ENCODE assay signal across 1 cellular context in the genomic region with DNA sequence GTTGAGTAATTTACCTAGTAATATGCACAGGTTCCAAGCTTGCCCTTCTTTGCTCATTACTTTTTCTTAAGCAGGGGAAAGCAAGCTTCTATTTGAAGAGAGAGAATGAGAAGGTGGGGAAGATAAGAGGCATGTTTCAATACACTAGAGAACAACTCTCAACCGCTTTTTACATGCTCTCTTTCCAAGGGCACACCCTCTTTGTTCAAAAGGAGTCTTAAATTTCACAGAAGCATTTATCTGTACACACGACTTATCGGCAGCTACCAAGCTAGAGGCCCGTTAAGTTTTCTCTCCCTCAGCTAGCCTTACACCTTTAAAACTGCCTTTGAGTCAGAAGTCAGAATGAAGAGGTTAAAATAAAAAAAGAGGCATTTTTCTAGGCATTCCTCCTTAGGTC.
TF ChIP-seq lines count a peak whose summit lies in the region.

No MANE protein-coding gene starts in this region.

TF ChIP-seq in WTC11, 78 proteins besides CTCF, POLR2A, EP300 and RAD21 (continued from another document):
- TF ChIP-seq, protein P1, sequence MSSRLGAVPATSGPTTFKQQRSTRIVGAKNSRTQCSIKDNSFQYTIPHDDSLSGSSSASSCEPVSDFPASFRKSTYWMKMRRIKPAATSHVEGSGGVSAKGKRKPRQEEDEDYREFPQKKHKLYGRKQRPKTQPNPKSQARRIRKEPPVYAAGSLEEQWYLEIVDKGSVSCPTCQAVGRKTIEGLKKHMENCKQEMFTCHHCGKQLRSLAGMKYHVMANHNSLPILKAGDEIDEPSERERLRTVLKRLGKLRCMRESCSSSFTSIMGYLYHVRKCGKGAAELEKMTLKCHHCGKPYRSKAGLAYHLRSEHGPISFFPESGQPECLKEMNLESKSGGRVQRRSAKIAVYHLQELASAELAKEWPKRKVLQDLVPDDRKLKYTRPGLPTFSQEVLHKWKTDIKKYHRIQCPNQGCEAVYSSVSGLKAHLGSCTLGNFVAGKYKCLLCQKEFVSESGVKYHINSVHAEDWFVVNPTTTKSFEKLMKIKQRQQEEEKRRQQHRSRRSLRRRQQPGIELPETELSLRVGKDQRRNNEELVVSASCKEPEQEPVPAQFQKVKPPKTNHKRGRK (CRISPR knock-in tag; IDR thresholded peaks at IDR 0.05; ENCODE audit: borderline replicate concordance), result no peak
- TF ChIP-seq, protein P2, sequence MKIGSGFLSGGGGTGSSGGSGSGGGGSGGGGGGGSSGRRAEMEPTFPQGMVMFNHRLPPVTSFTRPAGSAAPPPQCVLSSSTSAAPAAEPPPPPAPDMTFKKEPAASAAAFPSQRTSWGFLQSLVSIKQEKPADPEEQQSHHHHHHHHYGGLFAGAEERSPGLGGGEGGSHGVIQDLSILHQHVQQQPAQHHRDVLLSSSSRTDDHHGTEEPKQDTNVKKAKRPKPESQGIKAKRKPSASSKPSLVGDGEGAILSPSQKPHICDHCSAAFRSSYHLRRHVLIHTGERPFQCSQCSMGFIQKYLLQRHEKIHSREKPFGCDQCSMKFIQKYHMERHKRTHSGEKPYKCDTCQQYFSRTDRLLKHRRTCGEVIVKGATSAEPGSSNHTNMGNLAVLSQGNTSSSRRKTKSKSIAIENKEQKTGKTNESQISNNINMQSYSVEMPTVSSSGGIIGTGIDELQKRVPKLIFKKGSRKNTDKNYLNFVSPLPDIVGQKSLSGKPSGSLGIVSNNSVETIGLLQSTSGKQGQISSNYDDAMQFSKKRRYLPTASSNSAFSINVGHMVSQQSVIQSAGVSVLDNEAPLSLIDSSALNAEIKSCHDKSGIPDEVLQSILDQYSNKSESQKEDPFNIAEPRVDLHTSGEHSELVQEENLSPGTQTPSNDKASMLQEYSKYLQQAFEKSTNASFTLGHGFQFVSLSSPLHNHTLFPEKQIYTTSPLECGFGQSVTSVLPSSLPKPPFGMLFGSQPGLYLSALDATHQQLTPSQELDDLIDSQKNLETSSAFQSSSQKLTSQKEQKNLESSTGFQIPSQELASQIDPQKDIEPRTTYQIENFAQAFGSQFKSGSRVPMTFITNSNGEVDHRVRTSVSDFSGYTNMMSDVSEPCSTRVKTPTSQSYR (CRISPR knock-in tag; IDR thresholded peaks at IDR 0.05), result no peak
- TF ChIP-seq, protein P3, sequence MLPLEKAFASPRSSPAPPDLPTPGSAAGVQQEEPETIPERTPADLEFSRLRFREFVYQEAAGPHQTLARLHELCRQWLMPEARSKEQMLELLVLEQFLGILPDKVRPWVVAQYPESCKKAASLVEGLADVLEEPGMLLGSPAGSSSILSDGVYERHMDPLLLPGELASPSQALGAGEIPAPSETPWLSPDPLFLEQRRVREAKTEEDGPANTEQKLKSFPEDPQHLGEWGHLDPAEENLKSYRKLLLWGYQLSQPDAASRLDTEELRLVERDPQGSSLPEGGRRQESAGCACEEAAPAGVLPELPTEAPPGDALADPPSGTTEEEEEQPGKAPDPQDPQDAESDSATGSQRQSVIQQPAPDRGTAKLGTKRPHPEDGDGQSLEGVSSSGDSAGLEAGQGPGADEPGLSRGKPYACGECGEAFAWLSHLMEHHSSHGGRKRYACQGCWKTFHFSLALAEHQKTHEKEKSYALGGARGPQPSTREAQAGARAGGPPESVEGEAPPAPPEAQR (CRISPR knock-in tag; IDR thresholded peaks at IDR 0.05), result no peak
- no peak for TF ChIP-seq RORB (CRISPR knock-in tag; IDR thresholded peaks at IDR 0.05)
- no peak for TF ChIP-seq SOX15 (CRISPR knock-in tag; IDR thresholded peaks at IDR 0.05)
- no peak for TF ChIP-seq ZBTB21 (CRISPR knock-in tag; IDR thresholded peaks at IDR 0.05; ENCODE audit: borderline replicate concordance)
- TF ChIP-seq, protein P4, sequence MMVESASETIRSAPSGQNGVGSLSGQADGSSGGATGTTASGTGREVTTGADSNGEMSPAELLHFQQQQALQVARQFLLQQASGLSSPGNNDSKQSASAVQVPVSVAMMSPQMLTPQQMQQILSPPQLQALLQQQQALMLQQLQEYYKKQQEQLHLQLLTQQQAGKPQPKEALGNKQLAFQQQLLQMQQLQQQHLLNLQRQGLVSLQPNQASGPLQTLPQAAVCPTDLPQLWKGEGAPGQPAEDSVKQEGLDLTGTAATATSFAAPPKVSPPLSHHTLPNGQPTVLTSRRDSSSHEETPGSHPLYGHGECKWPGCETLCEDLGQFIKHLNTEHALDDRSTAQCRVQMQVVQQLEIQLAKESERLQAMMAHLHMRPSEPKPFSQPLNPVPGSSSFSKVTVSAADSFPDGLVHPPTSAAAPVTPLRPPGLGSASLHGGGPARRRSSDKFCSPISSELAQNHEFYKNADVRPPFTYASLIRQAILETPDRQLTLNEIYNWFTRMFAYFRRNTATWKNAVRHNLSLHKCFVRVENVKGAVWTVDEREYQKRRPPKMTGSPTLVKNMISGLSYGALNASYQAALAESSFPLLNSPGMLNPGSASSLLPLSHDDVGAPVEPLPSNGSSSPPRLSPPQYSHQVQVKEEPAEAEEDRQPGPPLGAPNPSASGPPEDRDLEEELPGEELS (CRISPR knock-in tag; IDR thresholded peaks at IDR 0.05), result no peak
- TF ChIP-seq ZNF232 (CRISPR knock-in tag; IDR thresholded peaks at IDR 0.05), result no peak
- no peak for TF ChIP-seq RELA (CRISPR knock-in tag; IDR thresholded peaks at IDR 0.05; ENCODE audit: borderline replicate concordance)
- TF ChIP-seq, protein P5, sequence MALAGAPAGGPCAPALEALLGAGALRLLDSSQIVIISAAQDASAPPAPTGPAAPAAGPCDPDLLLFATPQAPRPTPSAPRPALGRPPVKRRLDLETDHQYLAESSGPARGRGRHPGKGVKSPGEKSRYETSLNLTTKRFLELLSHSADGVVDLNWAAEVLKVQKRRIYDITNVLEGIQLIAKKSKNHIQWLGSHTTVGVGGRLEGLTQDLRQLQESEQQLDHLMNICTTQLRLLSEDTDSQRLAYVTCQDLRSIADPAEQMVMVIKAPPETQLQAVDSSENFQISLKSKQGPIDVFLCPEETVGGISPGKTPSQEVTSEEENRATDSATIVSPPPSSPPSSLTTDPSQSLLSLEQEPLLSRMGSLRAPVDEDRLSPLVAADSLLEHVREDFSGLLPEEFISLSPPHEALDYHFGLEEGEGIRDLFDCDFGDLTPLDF (CRISPR knock-in tag; IDR thresholded peaks at IDR 0.05), result no peak
- TF ChIP-seq, protein P6, sequence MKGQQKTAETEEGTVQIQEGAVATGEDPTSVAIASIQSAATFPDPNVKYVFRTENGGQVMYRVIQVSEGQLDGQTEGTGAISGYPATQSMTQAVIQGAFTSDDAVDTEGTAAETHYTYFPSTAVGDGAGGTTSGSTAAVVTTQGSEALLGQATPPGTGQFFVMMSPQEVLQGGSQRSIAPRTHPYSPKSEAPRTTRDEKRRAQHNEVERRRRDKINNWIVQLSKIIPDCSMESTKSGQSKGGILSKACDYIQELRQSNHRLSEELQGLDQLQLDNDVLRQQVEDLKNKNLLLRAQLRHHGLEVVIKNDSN (CRISPR knock-in tag; IDR thresholded peaks at IDR 0.05), result no peak
- no peak for TF ChIP-seq CREM (CRISPR knock-in tag; IDR thresholded peaks at IDR 0.05)
- no peak for TF ChIP-seq ZNF416 (CRISPR knock-in tag; IDR thresholded peaks at IDR 0.05)
- no peak for TF ChIP-seq MYBL2 (CRISPR knock-in tag; IDR thresholded peaks at IDR 0.05)
- no peak for TF ChIP-seq NR2C2 (CRISPR knock-in tag; IDR thresholded peaks at IDR 0.05)
- TF ChIP-seq, protein P7, sequence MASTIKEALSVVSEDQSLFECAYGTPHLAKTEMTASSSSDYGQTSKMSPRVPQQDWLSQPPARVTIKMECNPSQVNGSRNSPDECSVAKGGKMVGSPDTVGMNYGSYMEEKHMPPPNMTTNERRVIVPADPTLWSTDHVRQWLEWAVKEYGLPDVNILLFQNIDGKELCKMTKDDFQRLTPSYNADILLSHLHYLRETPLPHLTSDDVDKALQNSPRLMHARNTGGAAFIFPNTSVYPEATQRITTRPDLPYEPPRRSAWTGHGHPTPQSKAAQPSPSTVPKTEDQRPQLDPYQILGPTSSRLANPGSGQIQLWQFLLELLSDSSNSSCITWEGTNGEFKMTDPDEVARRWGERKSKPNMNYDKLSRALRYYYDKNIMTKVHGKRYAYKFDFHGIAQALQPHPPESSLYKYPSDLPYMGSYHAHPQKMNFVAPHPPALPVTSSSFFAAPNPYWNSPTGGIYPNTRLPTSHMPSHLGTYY (CRISPR knock-in tag; IDR thresholded peaks at IDR 0.05), result no peak
- TF ChIP-seq JUN (CRISPR knock-in tag; IDR thresholded peaks at IDR 0.05), result no peak
